Comparison of ENCODE assay signal across 18 cellular contexts in the genomic region with DNA sequence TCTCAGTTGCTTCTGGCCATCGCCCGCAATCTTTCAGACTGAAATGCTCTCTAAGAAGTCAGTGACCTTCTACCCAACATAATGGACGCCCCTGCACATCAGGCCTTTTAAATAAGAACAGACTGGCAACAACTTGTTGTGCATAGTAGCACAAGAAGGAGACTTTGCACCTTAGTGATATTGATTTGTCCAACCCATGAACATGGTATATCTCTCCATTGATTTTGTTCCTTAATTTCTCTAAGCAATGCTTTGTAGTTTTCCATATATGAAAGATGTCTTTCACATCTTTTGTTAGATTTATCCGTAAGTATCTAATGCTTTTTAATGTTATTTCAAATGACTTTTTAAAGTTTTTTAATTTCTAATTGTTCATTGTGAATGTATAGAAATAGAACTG. TPM values are rescaled to one million over a fixed set of nuclear protein-coding genes. Genes with fewer than 3 reads are reported as not detected.
DNase-seq lines count a peak whose midpoint lies in the region; ATAC-seq and TF ChIP-seq lines count a peak whose summit lies in the region.
"Had no signal": no experiment of that assay in that cellular context is flagged by ENCODE, and none has a peak within 500 bp of the region (broad histone marks: within the 10 kb centered on the region; RNA-seq: fewer than 3 reads in every experiment).

No MANE protein-coding gene starts in this region.

- no peak for TF ChIP-seq POLR2A in sigmoid colon (IDR thresholded peaks at IDR 0.05)

- TF ChIP-seq CTCF in natural killer cell (IDR thresholded peaks at IDR 0.05): no peak
- no peak for TF ChIP-seq CTCF in sigmoid colon (IDR thresholded peaks at IDR 0.05)

- peaks cover 48 to 53% of the 10 kb centered on the region in 2 donors for H3K4me1 Mint-ChIP-seq in natural killer cell treated with Interleukin-12 subunit alpha and Interleukin-12 subunit beta and Interleukin-15 and Interleukin-18, amount 100 ng/mL, for 72 hours (ENCODE audit: low read depth in 2 of 2)
- peaks cover 34 to 36% of the 10 kb centered on the region in 2 donors for H3K4me1 Mint-ChIP-seq in natural killer cell
- H3K4me1 Mint-ChIP-seq in T-helper 17 cell: peaks cover 36% of the 10 kb centered on the region

- peaks cover 0 to 2% (median 0%) of the 10 kb centered on the region in 3 donors for H3K27me3 ChIP-seq in sigmoid colon

- H3K27ac Mint-ChIP-seq in natural killer cell treated with Interleukin-12 subunit alpha and Interleukin-12 subunit beta and Interleukin-15 and Interleukin-18, amount 100 ng/mL, for 72 hours: peak overlapping the region; percentile 47 to 98
- H3K27ac Mint-ChIP-seq in natural killer cell (no peak overlapping the region), T-helper 17 cell (peak overlapping the region; percentile 83)
- H3K27ac Mint-ChIP-seq: CD8-positive, alpha-beta T cell; H9 had no signal

- H3K4me3 Mint-ChIP-seq in natural killer cell treated with Interleukin-12 subunit alpha and Interleukin-12 subunit beta and Interleukin-15 and Interleukin-18, amount 100 ng/mL, for 72 hours: peak overlapping the region; percentile 10
- H3K4me3 Mint-ChIP-seq in natural killer cell (no peak overlapping the region), T-helper 17 cell (no peak overlapping the region)
- H3K4me3 Mint-ChIP-seq: CD8-positive, alpha-beta T cell; H9 had no signal

- no peaks in the 10 kb centered on the region for H3K9me3 Mint-ChIP-seq in natural killer cell treated with Interleukin-12 subunit alpha and Interleukin-12 subunit beta and Interleukin-15 and Interleukin-18, amount 100 ng/mL, for 72 hours
- H3K9me3 Mint-ChIP-seq in natural killer cell: no peaks in the 10 kb centered on the region
- H3K9me3 Mint-ChIP-seq: CD8-positive, alpha-beta T cell; H9 had no signal

- no peak overlapping the region for H3K27ac ChIP-seq in sigmoid colon

- peaks cover 15% of the 10 kb centered on the region for H3K36me3 Mint-ChIP-seq in natural killer cell treated with Interleukin-12 subunit alpha and Interleukin-12 subunit beta and Interleukin-15 and Interleukin-18, amount 100 ng/mL, for 72 hours
- no peaks in the 10 kb centered on the region for H3K36me3 Mint-ChIP-seq in natural killer cell
- peaks cover under 1% of the 10 kb centered on the region for H3K36me3 Mint-ChIP-seq in T-helper 17 cell (ENCODE audit: low read depth)

- no peak for DNase-seq in natural killer cell treated with Interleukin-12 subunit alpha and Interleukin-12 subunit beta and Interleukin-15 and Interleukin-18, amount 100 ng/mL, for 72 hours (ENCODE audit: low spot score)
- DNase-seq in natural killer cell (no peak), T-helper 17 cell (no peak), sigmoid colon (peak; percentile 19), SIG-M5 (lab: John Stamatoyannopoulos, UW) (no peak), left ventricle myocardium superior (no peak), DMS153 treated with DMSO at 0.1 percent for 48 hours (lab: John Stamatoyannopoulos, UW; ENCODE audit: unreplicated experiment) (no peak)
- DNase-seq: BE2C; CD8-positive, alpha-beta T cell; DMS79; H9; Karpas-422; NCI-H1048; NCI-H1436; NCI-H1930; NCI-H226; NCI-H524 had no signal

- H3K4me1 ChIP-seq in sigmoid colon: peaks cover 0 to 18% (median 6%) of the 10 kb centered on the region in 4 donors
- H3K4me1 ChIP-seq: BE2C had no signal

- intact Hi-C loops in natural killer cell (cut with micrococcal nuclease) (loop anchor here (10.0 kb wide), 2 partner anchors 112 to 278 kb away; partner anchors contain the start of gene RBM17), sigmoid colon (cut with DNase I) (no loop called here), left ventricle myocardium superior (cut with micrococcal nuclease) (no loop called here)

- H3K9me3 ChIP-seq in T-helper 17 cell (ENCODE audit: control insufficient read depth, low read length, poor library complexity, severe bottlenecking) (no peaks in the 10 kb centered on the region), sigmoid colon (no peaks in the 10 kb centered on the region)
- H3K9me3 ChIP-seq: BE2C had no signal

- no peak for TF ChIP-seq EP300 in sigmoid colon (IDR thresholded peaks at IDR 0.05)

- H3K4me3 ChIP-seq in sigmoid colon: no peak overlapping the region

- H3K27me3 Mint-ChIP-seq in natural killer cell treated with Interleukin-12 subunit alpha and Interleukin-12 subunit beta and Interleukin-15 and Interleukin-18, amount 100 ng/mL, for 72 hours: no peaks in the 10 kb centered on the region
- H3K27me3 Mint-ChIP-seq in natural killer cell (ENCODE audit: low read depth in 2 of 2): no peaks in the 10 kb centered on the region
- H3K27me3 Mint-ChIP-seq in T-helper 17 cell: no peaks in the 10 kb centered on the region

- ATAC-seq in natural killer cell treated with Interleukin-12 subunit alpha and Interleukin-12 subunit beta and Interleukin-15 and Interleukin-18, amount 100 ng/mL, for 72 hours: no peak
- ATAC-seq in natural killer cell (no peak), T-helper 17 cell (no peak), left ventricle myocardium superior (no peak)
- ATAC-seq: CD8-positive, alpha-beta T cell; Right ventricle myocardium inferior had no signal

- 94% methylated on average over 4 of the region's 4 CpGs for WGBS in sigmoid colon, 2 donors

- H3K36me3 ChIP-seq in sigmoid colon: no peaks in the 10 kb centered on the region
- H3K36me3 ChIP-seq: BE2C had no signal

RNA-seq across cellular contexts. Expression of gene IL15RA, which starts 4.3 kb away (rescaled TPM):
- 100 to 1,000 TPM in 1 of 2 donors, 10 to 100 TPM in 1; 56.7 to 125 TPM for total RNA-seq in natural killer cell treated with Interleukin-12 subunit alpha and Interleukin-12 subunit beta and Interleukin-15 and Interleukin-18, amount 100 ng/mL, for 72 hours
- total RNA-seq in natural killer cell: 10 to 100 TPM; 10.7 to 11.8 (median 11.3) TPM
- total RNA-seq in T-helper 17 cell: 10 to 100 TPM; 12.6 to 13.0 TPM
- total RNA-seq in sigmoid colon: 10 to 100 TPM; 11.0 to 16.4 (median 13.9) TPM
- 10 to 100 TPM in 2 of 3 donors, 1 to 10 TPM in 1; 5.5 to 23.7 (median 16.8) TPM for polyA plus RNA-seq in sigmoid colon
- total RNA-seq in left ventricle myocardium superior: 7.0 TPM

Comparison
In these comparisons a context has a peak if more than half of its experiments do, and no peak if none do; other contexts are left out.
1. H3K27ac Mint-ChIP-seq: peak in natural killer cell treated with Interleukin-12 subunit alpha and Interleukin-12 subunit beta and Interleukin-15 and Interleukin-18, amount 100 ng/mL, for 72 hours (2 of 2) and T-helper 17 cell (single experiment); none in natural killer cell (0 of 2).